In the genomic region with DNA sequence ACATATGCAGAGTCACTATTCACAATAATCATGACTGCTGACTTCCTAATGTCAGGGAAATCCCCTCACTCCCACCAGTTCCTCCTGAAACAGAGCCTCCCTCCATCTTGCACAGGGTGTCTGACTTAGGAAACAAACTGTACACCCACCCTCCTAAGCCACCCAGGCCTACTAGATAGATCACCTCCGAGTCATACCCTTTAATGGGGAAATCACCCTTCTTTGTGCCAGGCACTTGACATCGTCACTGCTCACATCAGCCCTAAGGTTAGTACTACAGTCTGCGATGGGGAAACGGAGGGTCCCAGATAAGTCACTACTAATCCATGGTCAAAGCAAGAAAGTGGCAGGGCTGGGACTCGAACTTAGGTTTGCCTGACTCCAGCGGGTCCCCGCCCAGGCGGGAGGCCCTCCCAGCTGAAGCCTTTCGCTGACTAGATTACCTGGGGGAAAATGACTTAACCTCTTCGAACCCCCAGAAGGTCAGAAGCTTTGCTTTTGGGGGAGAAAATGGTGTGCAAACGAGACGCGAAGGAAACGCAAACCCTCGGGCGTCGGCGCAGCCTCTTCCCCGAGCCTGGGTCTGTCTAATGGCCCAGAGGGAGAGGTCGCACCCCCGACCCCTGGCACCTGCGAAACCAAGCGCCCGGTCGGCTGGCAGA, we compare ENCODE assay signal across 8 cellular contexts. TPM values are rescaled to one million over a fixed set of nuclear protein-coding genes. Genes with fewer than 3 reads are reported as not detected.
A peak's percentile ranks its signal among the peaks of the same experiment; 100 is the strongest.
DNase-seq lines count a peak whose midpoint lies in the region; ATAC-seq and TF ChIP-seq lines count a peak whose summit lies in the region.

No MANE protein-coding gene starts in this region.

- peak overlapping the region; percentile 93 for H3K9ac ChIP-seq in mucosa of stomach (ENCODE audit: low read length)

- H3K9me3 ChIP-seq in MG63 (no peaks in the 10 kb centered on the region; the same call in 1 of the 2 replicates), mucosa of stomach (ENCODE audit: control insufficient read depth, low read length) (no peaks in the 10 kb centered on the region)

- H3K36me3 ChIP-seq in BJ (ENCODE audit: control insufficient read depth, insufficient read depth, low read length) (no peaks in the 10 kb centered on the region), MG63 (peaks cover 3% of the 10 kb centered on the region; the same call in 1 of the 2 replicates), mucosa of stomach (ENCODE audit: control insufficient read depth, insufficient read depth, low read length) (no peaks in the 10 kb centered on the region)

- DNase-seq in BJ (ENCODE audit: low read depth) (no peak), MG63 (peak; percentile 60), dorsolateral prefrontal cortex (no peak), mesenteric fat pad (ENCODE audit: low spot score) (no peak)
- peak; percentile 94 for DNase-seq in activated CD4-positive, alpha-beta T cell treated with anti-CD3 and anti-CD28 coated beads for 48 hours
- peak; percentile 57 to 84 (median 67) for DNase-seq in stimulated activated naive CD4-positive, alpha-beta T cell (lab: John Stamatoyannopoulos, UW)

- TF ChIP-seq CTCF in BJ (IDR thresholded peaks at IDR 0.05; ENCODE audit: insufficient read depth, low read depth, low read length) (no peak), dorsolateral prefrontal cortex (IDR thresholded peaks at IDR 0.05 in 54 of 56, conservative IDR thresholded peaks at IDR 0.05 in 2 of 56; ENCODE audit: low read depth in 1 of 56, partially characterized antibody in 56 of 56) (peak in 1 of 56 donors; percentile 3)

- CTCF ChIA-PET in BJ (lab: Yijun Ruan, JAX), result interaction anchor here (1.0 to 1.5 kb wide), 2 partner anchors 14 to 25 kb away, joined by 3 read pairs; no protein-coding TSS in a partner anchor

- H3K27ac ChIP-seq in dorsolateral prefrontal cortex, result peak overlapping the region; percentile 44 to 97 (median 90)

- intact Hi-C loops in dorsolateral prefrontal cortex (cut with DNase I), result loop anchor here in 1 of 2 donors (2.0 kb wide), 1 partner anchor 25 kb away; no protein-coding TSS in a partner anchor

- H3K4me3 ChIP-seq in BJ (ENCODE audit: low read depth, low read length), result peak overlapping the region; percentile 76
- peak overlapping the region; percentile 69 for H3K4me3 ChIP-seq in MG63
- H3K4me3 ChIP-seq in dorsolateral prefrontal cortex, result peak overlapping the region; percentile 41 to 98 (median 83)
- H3K4me3 ChIP-seq in mucosa of stomach (ENCODE audit: low read length), result peak overlapping the region; percentile 57

- POLR2A ChIA-PET in BJ (lab: Charles Lee), result no interaction called here

- ATAC-seq in GM19397 (IDR thresholded peaks at IDR 0.05; ENCODE audit: unreplicated experiment), result peak; percentile 1

- H3K27me3 ChIP-seq in BJ (ENCODE audit: control insufficient read depth, insufficient read depth, low read length) (no peaks in the 10 kb centered on the region; the same call in none of the 2 replicates), MG63 (peaks cover 3% of the 10 kb centered on the region; the same call in 1 of the 2 replicates), dorsolateral prefrontal cortex (no peaks in the 10 kb centered on the region), mucosa of stomach (ENCODE audit: control insufficient read depth, insufficient read depth, low read length) (no peaks in the 10 kb centered on the region)

- H3K4me1 ChIP-seq in mucosa of stomach (ENCODE audit: control insufficient read depth, insufficient read depth, low read length), result peaks cover 21% of the 10 kb centered on the region

RNA-seq across cellular contexts. Expression of a gene that starts 3.4 kb away (rescaled TPM):
- 21.4 and 32.1 TPM in 2 replicates for polyA plus RNA-seq in BJ (2011; rRNA removed)
- polyA minus RNA-seq in BJ (2011; rRNA and poly(A)+ RNA removed), result 21.5 and 32.8 TPM in 2 replicates
- 11.7 and 17.5 TPM in 2 replicates for total RNA-seq in MG63 (2014; rRNA removed; shearing (Covaris generic); ENCODE audit: low replicate concordance)
- total RNA-seq in dorsolateral prefrontal cortex (100 to 1,000 TPM; 118 to 242 (median 168) TPM), mesenteric fat pad (77.0 TPM)

RNA-seq across cellular contexts. Expression of a gene that starts 26.9 kb away (rescaled TPM):
- polyA plus RNA-seq in BJ (2011; rRNA removed), result 0.52 and 0.55 TPM in 2 replicates
- 0.43 and 0.51 TPM in 2 replicates for polyA minus RNA-seq in BJ (2011; rRNA and poly(A)+ RNA removed)
- total RNA-seq in MG63 (2014; rRNA removed; shearing (Covaris generic); ENCODE audit: low replicate concordance), result 6.4 and 7.9 TPM in 2 replicates
- total RNA-seq in dorsolateral prefrontal cortex, result 10 to 100 TPM in 105 of 120 experiments, 1 to 10 TPM in 15; 4.4 to 32.8 (median 13.7) TPM
- total RNA-seq in mesenteric fat pad, result 2.5 TPM

RNA-seq across cellular contexts. Expression of a gene that starts 28.5 kb away (rescaled TPM):
- 15.1 and 17.1 TPM in 2 replicates for polyA plus RNA-seq in BJ (2011; rRNA removed)
- polyA minus RNA-seq in BJ (2011; rRNA and poly(A)+ RNA removed), result 5.8 and 8.3 TPM in 2 replicates
- total RNA-seq in MG63 (2014; rRNA removed; shearing (Covaris generic); ENCODE audit: low replicate concordance), result 7.7 and 29.1 TPM in 2 replicates
- total RNA-seq in dorsolateral prefrontal cortex (10 to 100 TPM; 15.5 to 38.5 (median 25.9) TPM), mesenteric fat pad (44.6 TPM)

RNA-seq across cellular contexts. Expression of a gene that starts 46.5 kb away (rescaled TPM):
- 16.6 and 27.6 TPM in 2 replicates for polyA plus RNA-seq in BJ (2011; rRNA removed)
- 20.8 and 27.5 TPM in 2 replicates for polyA minus RNA-seq in BJ (2011; rRNA and poly(A)+ RNA removed)
- 3.3 and 3.4 TPM in 2 replicates for total RNA-seq in MG63 (2014; rRNA removed; shearing (Covaris generic); ENCODE audit: low replicate concordance)
- total RNA-seq in dorsolateral prefrontal cortex (10 to 100 TPM; 13.0 to 46.2 (median 27.2) TPM), mesenteric fat pad (40.7 TPM)

RNA-seq across cellular contexts. Expression of a gene that starts 50.9 kb away (rescaled TPM):
- 293 and 337 TPM in 2 replicates for polyA plus RNA-seq in BJ (2011; rRNA removed)
- 158 and 319 TPM in 2 replicates for polyA minus RNA-seq in BJ (2011; rRNA and poly(A)+ RNA removed)
- total RNA-seq in MG63 (2014; rRNA removed; shearing (Covaris generic); ENCODE audit: low replicate concordance), result 494 and 524 TPM in 2 replicates
- 100 to 1,000 TPM in 80 of 120 experiments, 10 to 100 TPM in 40; 55.5 to 145 (median 107) TPM for total RNA-seq in dorsolateral prefrontal cortex
- 145 TPM for total RNA-seq in mesenteric fat pad

Comparison
In these comparisons a context has a peak if more than half of its experiments do, and no peak if none do; other contexts are left out.
1. DNase-seq: peak in MG63 (single experiment), activated CD4-positive, alpha-beta T cell treated with anti-CD3 and anti-CD28 coated beads for 48 hours (single experiment) and stimulated activated naive CD4-positive, alpha-beta T cell (6 of 6); none in BJ (single experiment), dorsolateral prefrontal cortex (0 of 10) and mesenteric fat pad (single experiment).
2. Peak in every context shown above with its lines, with median percentiles within 50 percentile points of each other: H3K4me3 ChIP-seq.